1 cellular context compared by ENCODE assay signal in genomic region chr3:123678108-123678511, GRCh38.
TF ChIP-seq lines count a peak whose summit lies in the region.

No MANE protein-coding gene starts in this region.

TF ChIP-seq in HCT116, 20 proteins besides CTCF, POLR2A, EP300 and RAD21 (continued from another document):
- TF ChIP-seq, protein P1, sequence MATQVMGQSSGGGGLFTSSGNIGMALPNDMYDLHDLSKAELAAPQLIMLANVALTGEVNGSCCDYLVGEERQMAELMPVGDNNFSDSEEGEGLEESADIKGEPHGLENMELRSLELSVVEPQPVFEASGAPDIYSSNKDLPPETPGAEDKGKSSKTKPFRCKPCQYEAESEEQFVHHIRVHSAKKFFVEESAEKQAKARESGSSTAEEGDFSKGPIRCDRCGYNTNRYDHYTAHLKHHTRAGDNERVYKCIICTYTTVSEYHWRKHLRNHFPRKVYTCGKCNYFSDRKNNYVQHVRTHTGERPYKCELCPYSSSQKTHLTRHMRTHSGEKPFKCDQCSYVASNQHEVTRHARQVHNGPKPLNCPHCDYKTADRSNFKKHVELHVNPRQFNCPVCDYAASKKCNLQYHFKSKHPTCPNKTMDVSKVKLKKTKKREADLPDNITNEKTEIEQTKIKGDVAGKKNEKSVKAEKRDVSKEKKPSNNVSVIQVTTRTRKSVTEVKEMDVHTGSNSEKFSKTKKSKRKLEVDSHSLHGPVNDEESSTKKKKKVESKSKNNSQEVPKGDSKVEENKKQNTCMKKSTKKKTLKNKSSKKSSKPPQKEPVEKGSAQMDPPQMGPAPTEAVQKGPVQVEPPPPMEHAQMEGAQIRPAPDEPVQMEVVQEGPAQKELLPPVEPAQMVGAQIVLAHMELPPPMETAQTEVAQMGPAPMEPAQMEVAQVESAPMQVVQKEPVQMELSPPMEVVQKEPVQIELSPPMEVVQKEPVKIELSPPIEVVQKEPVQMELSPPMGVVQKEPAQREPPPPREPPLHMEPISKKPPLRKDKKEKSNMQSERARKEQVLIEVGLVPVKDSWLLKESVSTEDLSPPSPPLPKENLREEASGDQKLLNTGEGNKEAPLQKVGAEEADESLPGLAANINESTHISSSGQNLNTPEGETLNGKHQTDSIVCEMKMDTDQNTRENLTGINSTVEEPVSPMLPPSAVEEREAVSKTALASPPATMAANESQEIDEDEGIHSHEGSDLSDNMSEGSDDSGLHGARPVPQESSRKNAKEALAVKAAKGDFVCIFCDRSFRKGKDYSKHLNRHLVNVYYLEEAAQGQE (IDR thresholded peaks at IDR 0.05; ENCODE audit: low read depth) = no peak
- TF ChIP-seq EGR1 (IDR thresholded peaks at IDR 0.05; ENCODE audit: low read depth) = no peak
